Comparison of ENCODE assay signal across 24 cellular contexts in genomic region chr5:158698768-158699167, GRCh38.
DNase-seq lines count a peak whose midpoint lies in the region; ATAC-seq, FAIRE-seq and TF ChIP-seq lines count a peak whose summit lies in the region.
"Had no signal": no experiment of that assay in that cellular context is flagged by ENCODE, and none has a peak within 500 bp of the region (broad histone marks: within the 10 kb centered on the region; RNA-seq: fewer than 3 reads in every experiment).

No MANE protein-coding gene starts in this region.

- H3K9ac ChIP-seq in HepG2 (ENCODE audit: insufficient read depth, low read depth, low read length) (no peak overlapping the region), adipocyte (ENCODE audit: low read length) (peak overlapping the region; percentile 87), neural progenitor cell (no peak overlapping the region)
- H3K9ac ChIP-seq: SK-N-SH had no signal

- H3K27me3 ChIP-seq in HepG2 (ENCODE audit: control insufficient read depth in 1 of 2, insufficient read depth in 2 of 2, low read length in 2 of 2) (peaks cover 0 to 4% of the 10 kb centered on the region in 2 experiments; a peak in 1 of 5 replicates), right lobe of liver (no peaks in the 10 kb centered on the region), adipocyte (replicated peaks; ENCODE audit: control insufficient read depth, insufficient read depth, low read length) (no peaks in the 10 kb centered on the region), neural progenitor cell (no peaks in the 10 kb centered on the region), gastrocnemius medialis (no peaks in the 10 kb centered on the region)
- H3K27me3 ChIP-seq: BE2C had no signal

- H3K4me2 ChIP-seq in HepG2 (ENCODE audit: low read depth, low read length), result no peak overlapping the region
- peak overlapping the region; percentile 69 for H3K4me2 ChIP-seq in neural progenitor cell
- H3K4me2 ChIP-seq: SK-N-SH had no signal

- TF ChIP-seq EP300 in HepG2 (IDR thresholded peaks at IDR 0.05; ENCODE audit: low read depth in 2 of 2, low read length in 2 of 2) (no peak), HepG2 (CRISPR knock-in tag; IDR thresholded peaks at IDR 0.05; ENCODE audit: borderline replicate concordance) (no peak)

- TF ChIP-seq CTCF in HepG2 (CRISPR knock-in tag; IDR thresholded peaks at IDR 0.05), result no peak
- TF ChIP-seq CTCF in right lobe of liver (IDR thresholded peaks at IDR 0.05), result no peak
- no peak for TF ChIP-seq CTCF in neural progenitor cell (IDR thresholded peaks at IDR 0.05)
- TF ChIP-seq CTCF in gastrocnemius medialis (IDR thresholded peaks at IDR 0.05 in 4 of 5, conservative IDR thresholded peaks at IDR 0.05 in 1 of 5), result no peak

- H3K4me1 ChIP-seq in HepG2 (ENCODE audit: insufficient read depth, low read length) (no peaks in the 10 kb centered on the region), right lobe of liver (peaks cover 0 to 16% (median 0%) of the 10 kb centered on the region in 4 donors), adipocyte (ENCODE audit: control insufficient read depth, insufficient read depth, low read length) (peaks cover 87% of the 10 kb centered on the region), neural progenitor cell (peaks cover 53% of the 10 kb centered on the region), gastrocnemius medialis (peaks cover 3 to 5% of the 10 kb centered on the region in 2 donors)

- no peaks in the 10 kb centered on the region for H3K36me3 ChIP-seq in HepG2 (replicated peaks in 1 of 2; ENCODE audit: control insufficient read depth in 1 of 2, insufficient read depth in 2 of 2, low read length in 2 of 2)
- H3K36me3 ChIP-seq in right lobe of liver, result no peaks in the 10 kb centered on the region
- peaks cover 15% of the 10 kb centered on the region for H3K36me3 ChIP-seq in adipocyte (ENCODE audit: control insufficient read depth, insufficient read depth, low read length, severe bottlenecking)
- no peaks in the 10 kb centered on the region for H3K36me3 ChIP-seq in neural progenitor cell
- no peaks in the 10 kb centered on the region for H3K36me3 ChIP-seq in gastrocnemius medialis
- H3K36me3 ChIP-seq: BE2C had no signal

- DNase-seq in HepG2 (ENCODE audit: low spot score) (no peak), right lobe of liver (no peak), adipocyte (ENCODE audit: low read depth) (peak; percentile 16), neural progenitor cell (ENCODE audit: low spot score) (no peak), gastrocnemius medialis (no peak), kidney tubule cell (ENCODE audit: low spot score) (no peak), NCI-H1048 (lab: John Stamatoyannopoulos, UW) (no peak)
- no peak for DNase-seq in activated CD4-positive, alpha-beta T cell treated with anti-CD3 and anti-CD28 coated beads, Interleukin-2, amount 10 ng/mL, durations not matched to agents 7 days and 5 days
- DNase-seq: BE2C; CD4-positive, CD25-positive, alpha-beta regulatory T cell; DMS79; KG1; NCI-H1105; NCI-H2029 treated with DMSO at 0.1 percent for 48 hours; NCI-H2171 treated with DMSO at 0.1 percent for 48 hours; NCI-H524 treated with DMSO at 0.1 percent for 48 hours; NCI-H82; OCI-M1; RPMI8226; SHP77 treated with DMSO at 0.1 percent for 48 hours; SK-N-SH had no signal

- no peak overlapping the region for H3K27ac Mint-ChIP-seq in neural progenitor cell
- no peak overlapping the region for H3K27ac Mint-ChIP-seq in activated CD4-positive, alpha-beta T cell treated with anti-CD3 and anti-CD28 coated beads, Interleukin-2, amount 10 ng/mL, durations not matched to agents 7 days and 5 days
- H3K27ac Mint-ChIP-seq: CD4-positive, CD25-positive, alpha-beta regulatory T cell had no signal

- H2AFZ ChIP-seq in HepG2 (ENCODE audit: low read length) (no peak overlapping the region), neural progenitor cell (replicated peaks) (no peak overlapping the region)

- no peak for TF ChIP-seq RAD21 in HepG2 (CRISPR knock-in tag; IDR thresholded peaks at IDR 0.05)

- peaks cover 58% of the 10 kb centered on the region for H3K4me1 Mint-ChIP-seq in neural progenitor cell
- peaks cover 3% of the 10 kb centered on the region for H3K4me1 Mint-ChIP-seq in activated CD4-positive, alpha-beta T cell treated with anti-CD3 and anti-CD28 coated beads, Interleukin-2, amount 10 ng/mL, durations not matched to agents 7 days and 5 days

- ATAC-seq in HepG2 (no peak), right lobe of liver (no peak), gastrocnemius medialis (no peak)

- H3K4me3 ChIP-seq in HepG2 (replicated peaks in 1 of 3; ENCODE audit: insufficient read depth in 1 of 3, low read depth in 2 of 3, low read length in 3 of 3) (no peak overlapping the region), right lobe of liver (no peak overlapping the region), adipocyte (ENCODE audit: low read length) (peak overlapping the region; percentile 20), neural progenitor cell (no peak overlapping the region), gastrocnemius medialis (no peak overlapping the region)

- H3K27ac ChIP-seq in HepG2 (ENCODE audit: extremely low read length, insufficient read depth, low read length) (no peak overlapping the region), right lobe of liver (no peak overlapping the region), neural progenitor cell (no peak overlapping the region), gastrocnemius medialis (peak overlapping the region in 2 of 4 donors; percentile 25 to 35)

- H4K20me1 ChIP-seq in HepG2 (ENCODE audit: insufficient read depth, low read length) (no peaks in the 10 kb centered on the region), neural progenitor cell (ENCODE audit: low read depth) (no peaks in the 10 kb centered on the region)

- 68% methylated on average over 3 of the region's 3 CpGs for WGBS in HepG2 (ENCODE audit: low lambda C conversion rate)
- 85% methylated on average over 3 of the region's 3 CpGs for WGBS in right lobe of liver (ENCODE audit: insufficient coverage, low coverage, low lambda C conversion rate, missing lambda C conversion rate)

- intact Hi-C loops in HepG2 (cut with micrococcal nuclease; ENCODE audit: unreplicated experiment) (no loop called here), right lobe of liver (cut with DNase I) (loop anchor here in 1 of 2 donors (10.0 kb wide), 1 partner anchor 524 kb away; no protein-coding TSS in a partner anchor), gastrocnemius medialis (cut with DNase I; ENCODE audit: low total_unique reads) (loop anchor here (5.0 kb wide), 1 partner anchor 521 kb away; no protein-coding TSS in a partner anchor)

- no TSS peak for BruUV-seq in HepG2 (replicated peaks; lab: Mats Ljungman, UMichigan)

- FAIRE-seq in HepG2 (lab: Jason Lieb, UNC), result no peak
- FAIRE-seq: A204.1, GM19239, H54 had no signal

- peaks cover 3% of the 10 kb centered on the region for H3K27me3 Mint-ChIP-seq in neural progenitor cell (ENCODE audit: insufficient read depth, low read depth)
- no peaks in the 10 kb centered on the region for H3K27me3 Mint-ChIP-seq in activated CD4-positive, alpha-beta T cell treated with anti-CD3 and anti-CD28 coated beads, Interleukin-2, amount 10 ng/mL, durations not matched to agents 7 days and 5 days

- no peak for TF ChIP-seq POLR2A in HepG2 (IDR thresholded peaks at IDR 0.05; ENCODE audit: insufficient read depth in 1 of 2, low read depth in 2 of 2, low read length in 2 of 2)
- no peak for TF ChIP-seq POLR2A in right lobe of liver (IDR thresholded peaks at IDR 0.05)
- TF ChIP-seq POLR2A in gastrocnemius medialis (IDR thresholded peaks at IDR 0.05), result no peak

- no peaks in the 10 kb centered on the region for H3K36me3 Mint-ChIP-seq in neural progenitor cell
- H3K36me3 Mint-ChIP-seq in activated CD4-positive, alpha-beta T cell treated with anti-CD3 and anti-CD28 coated beads, Interleukin-2, amount 10 ng/mL, durations not matched to agents 7 days and 5 days (ENCODE audit: low read depth), result no peaks in the 10 kb centered on the region
- H3K36me3 Mint-ChIP-seq: CD4-positive, CD25-positive, alpha-beta regulatory T cell had no signal

- H3K4me3 Mint-ChIP-seq in neural progenitor cell, result no peak overlapping the region
- no peak overlapping the region for H3K4me3 Mint-ChIP-seq in activated CD4-positive, alpha-beta T cell treated with anti-CD3 and anti-CD28 coated beads, Interleukin-2, amount 10 ng/mL, durations not matched to agents 7 days and 5 days
- H3K4me3 Mint-ChIP-seq: CD4-positive, CD25-positive, alpha-beta regulatory T cell had no signal

- in situ Hi-C loops in HepG2 (cut with HindIII; ENCODE audit: extremely low pct_ligation_motif_present, low pct_unique_long_range_greater_than_20kb) (loop anchor here (5.0 to 10.0 kb wide), 2 partner anchors 409 to 524 kb away; no protein-coding TSS in a partner anchor), gastrocnemius medialis (cut with MboI; ENCODE audit: low sequenced_read_pairs in 4 of 4) (loop anchor here in 3 of 4 donors (5.0 to 10.0 kb wide), 3 partner anchors 406 to 524 kb away; no protein-coding TSS in a partner anchor)

- CTCF ChIA-PET in HepG2 (lab: Yijun Ruan, JAX; ENCODE audit: low intra/inter-chr PET ratio, low total read pairs), result no interaction called here
- CTCF ChIA-PET in activated CD4-positive, alpha-beta T cell treated with anti-CD3 and anti-CD28 coated beads, Interleukin-2, amount 10 ng/mL, durations not matched to agents 7 days and 5 days (lab: Charles Lee), result interaction anchor here (0.6 to 6.8 kb wide), 2 partner anchors 121 to 408 kb away, joined by 3 to 64 read pairs; no protein-coding TSS in a partner anchor

- H3K9me3 ChIP-seq in HepG2 (ENCODE audit: low read length) (no peaks in the 10 kb centered on the region), right lobe of liver (no peaks in the 10 kb centered on the region), adipocyte (ENCODE audit: control insufficient read depth, low read length) (no peaks in the 10 kb centered on the region), neural progenitor cell (ENCODE audit: low read depth) (no peaks in the 10 kb centered on the region), gastrocnemius medialis (no peaks in the 10 kb centered on the region)
- H3K9me3 ChIP-seq: BE2C, SK-N-SH had no signal

- POLR2A ChIA-PET in HepG2 (lab: Yijun Ruan, JAX), result no interaction called here
- POLR2A ChIA-PET in activated CD4-positive, alpha-beta T cell treated with anti-CD3 and anti-CD28 coated beads, Interleukin-2, amount 10 ng/mL, durations not matched to agents 7 days and 5 days (lab: Charles Lee), result no interaction called here

- H3F3A ChIP-seq in neural progenitor cell (ENCODE audit: low read depth), result peaks cover 5% of the 10 kb centered on the region

- H3K9me3 Mint-ChIP-seq in neural progenitor cell, result no peaks in the 10 kb centered on the region
- no peaks in the 10 kb centered on the region for H3K9me3 Mint-ChIP-seq in activated CD4-positive, alpha-beta T cell treated with anti-CD3 and anti-CD28 coated beads, Interleukin-2, amount 10 ng/mL, durations not matched to agents 7 days and 5 days
- H3K9me3 Mint-ChIP-seq: CD4-positive, CD25-positive, alpha-beta regulatory T cell had no signal

- H3K79me2 ChIP-seq in HepG2 (ENCODE audit: insufficient read depth, low read length) (no peaks in the 10 kb centered on the region), neural progenitor cell (ENCODE audit: low read depth) (no peaks in the 10 kb centered on the region)

TF ChIP-seq in HepG2, 621 proteins besides CTCF, POLR2A, EP300 and RAD21 (continues in another document):
- TF ChIP-seq MAFF (IDR thresholded peaks at IDR 0.05; ENCODE audit: low read depth, low read length), result peak; percentile 41; the same call in 1 of the 2 replicates
- peak in 1 of 2 experiments; percentile 58; a peak in 2 of 4 replicates for TF ChIP-seq MAFK (conservative IDR thresholded peaks at IDR 0.05 in 1 of 2, IDR thresholded peaks at IDR 0.05 in 1 of 2; ENCODE audit: low read length in 2 of 2)
